In the genomic region with DNA sequence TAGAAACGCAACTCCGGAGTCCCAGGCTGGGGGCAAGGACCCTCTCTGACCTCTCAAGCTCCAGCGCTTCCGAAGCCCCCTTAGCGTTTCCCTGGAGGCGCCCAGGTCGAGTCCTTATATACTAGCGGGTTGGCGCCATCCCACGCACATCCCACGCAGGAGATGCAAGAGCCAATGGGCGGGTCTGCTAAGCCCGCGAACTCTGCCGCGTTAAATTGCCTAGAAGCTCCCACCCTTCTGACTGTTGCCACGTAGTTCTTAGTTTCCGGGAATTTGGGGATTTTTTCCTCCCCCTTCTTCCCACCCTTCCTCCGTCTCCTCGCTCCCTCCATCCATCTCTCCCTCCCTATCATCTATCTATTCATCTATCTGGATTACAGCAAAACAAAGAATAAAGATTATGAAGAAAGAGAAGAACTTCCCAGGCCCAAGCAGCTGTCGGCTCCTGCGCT, we compare ENCODE assay signal across 8 cellular contexts. TPM values are rescaled to one million over a fixed set of nuclear protein-coding genes. Genes with fewer than 3 reads are reported as not detected.
A peak's percentile ranks its signal among the peaks of the same experiment; 100 is the strongest.
DNase-seq lines count a peak whose midpoint lies in the region; ATAC-seq, FAIRE-seq and TF ChIP-seq lines count a peak whose summit lies in the region.

A gene with protein sequence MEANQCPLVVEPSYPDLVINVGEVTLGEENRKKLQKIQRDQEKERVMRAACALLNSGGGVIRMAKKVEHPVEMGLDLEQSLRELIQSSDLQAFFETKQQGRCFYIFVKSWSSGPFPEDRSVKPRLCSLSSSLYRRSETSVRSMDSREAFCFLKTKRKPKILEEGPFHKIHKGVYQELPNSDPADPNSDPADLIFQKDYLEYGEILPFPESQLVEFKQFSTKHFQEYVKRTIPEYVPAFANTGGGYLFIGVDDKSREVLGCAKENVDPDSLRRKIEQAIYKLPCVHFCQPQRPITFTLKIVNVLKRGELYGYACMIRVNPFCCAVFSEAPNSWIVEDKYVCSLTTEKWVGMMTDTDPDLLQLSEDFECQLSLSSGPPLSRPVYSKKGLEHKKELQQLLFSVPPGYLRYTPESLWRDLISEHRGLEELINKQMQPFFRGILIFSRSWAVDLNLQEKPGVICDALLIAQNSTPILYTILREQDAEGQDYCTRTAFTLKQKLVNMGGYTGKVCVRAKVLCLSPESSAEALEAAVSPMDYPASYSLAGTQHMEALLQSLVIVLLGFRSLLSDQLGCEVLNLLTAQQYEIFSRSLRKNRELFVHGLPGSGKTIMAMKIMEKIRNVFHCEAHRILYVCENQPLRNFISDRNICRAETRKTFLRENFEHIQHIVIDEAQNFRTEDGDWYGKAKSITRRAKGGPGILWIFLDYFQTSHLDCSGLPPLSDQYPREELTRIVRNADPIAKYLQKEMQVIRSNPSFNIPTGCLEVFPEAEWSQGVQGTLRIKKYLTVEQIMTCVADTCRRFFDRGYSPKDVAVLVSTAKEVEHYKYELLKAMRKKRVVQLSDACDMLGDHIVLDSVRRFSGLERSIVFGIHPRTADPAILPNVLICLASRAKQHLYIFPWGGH (minus strand): TSS at position 90 of the 452 bp plus-strand sequence. CDS start 9,814 bp downstream, outside the sequence.

- no peak within 1 kb of the TSS for H2AK5ac ChIP-seq in H1 (ENCODE audit: low read depth, low read length)

- H3K4me1 Mint-ChIP-seq in HFFc6 (ENCODE audit: low read depth), result peaks cover 49% of the 10 kb centered on the region
- H3K4me1 Mint-ChIP-seq in activated CD8-positive, alpha-beta memory T cell treated with anti-CD3 and anti-CD28 coated beads, Interleukin-2, amount 10 ng/mL, durations not matched to agents 7 days and 5 days, result peaks cover 56% of the 10 kb centered on the region

- no peak within 1 kb of the TSS for H3K23ac ChIP-seq in H1 (ENCODE audit: insufficient read length)

- peak within 1 kb of the TSS; percentile 82 to 88 for H3K4me2 ChIP-seq in H1 (ENCODE audit: insufficient read depth in 1 of 2, low read depth in 2 of 2, low read length in 2 of 2)

- H4K5ac ChIP-seq in H1 (ENCODE audit: insufficient read length, low read depth, low read length), result no peak within 1 kb of the TSS

- H3K9me3 ChIP-seq in H1 (ENCODE audit: insufficient read depth in 2 of 2, low read depth in 1 of 2, low read length in 1 of 2), result no peaks in the 10 kb centered on the region

- H4K91ac ChIP-seq in H1 (replicated peaks; ENCODE audit: insufficient read length, low read length), result no peak within 1 kb of the TSS

- H3K79me1 ChIP-seq in H1 (ENCODE audit: low read depth, low read length), result no peaks in the 10 kb centered on the region

- CTCF ChIA-PET in activated CD8-positive, alpha-beta memory T cell treated with anti-CD3 and anti-CD28 coated beads, Interleukin-2, amount 10 ng/mL, durations not matched to agents 7 days and 5 days (lab: Charles Lee), result interaction anchor here (0.8 to 2.0 kb wide), 5 partner anchors 60 to 166 kb away, joined by 3 to 5 read pairs (median 4); a partner anchor contains a TSS
- CTCF ChIA-PET in H1 (lab: Charles Lee; ENCODE audit: partially characterized antibody), result interaction anchor here (1.0 kb wide), 1 partner anchor 61 kb away, joined by 3 read pairs; no protein-coding TSS in a partner anchor

- no peak within 1 kb of the TSS for H3K4ac ChIP-seq in H1 (replicated peaks; ENCODE audit: insufficient read length, low read depth, low read length)

- H3K9me3 Mint-ChIP-seq in HFFc6, result peaks cover 17% of the 10 kb centered on the region
- H3K9me3 Mint-ChIP-seq in activated CD8-positive, alpha-beta memory T cell treated with anti-CD3 and anti-CD28 coated beads, Interleukin-2, amount 10 ng/mL, durations not matched to agents 7 days and 5 days (ENCODE audit: low read depth), result peaks cover 5% of the 10 kb centered on the region

- 2% methylated on average over 18 of the region's 22 CpGs; no CpG with 5 or more reads in 1 of the 2 experiments for WGBS in H1 (ENCODE audit: extremely low coverage in 1 of 2, insufficient coverage in 1 of 2, insufficient read length in 1 of 2, insufficient replicate concordance in 2 of 2, low coverage in 1 of 2, low lambda C conversion rate in 2 of 2, missing lambda C conversion rate in 1 of 2), 2 experiments

- TF ChIP-seq CTCF in HFFc6 (IDR thresholded peaks at IDR 0.05) (no peak), H1 (IDR thresholded peaks at IDR 0.05; ENCODE audit: control extremely low read depth in 1 of 3, insufficient read depth in 1 of 3, low read depth in 1 of 3, low read length in 3 of 3) (no peak)

- H3K79me2 ChIP-seq in H1 (ENCODE audit: control insufficient read depth in 1 of 2, insufficient read depth in 2 of 2, low read length in 2 of 2), result no peaks in the 10 kb centered on the region

- TF ChIP-seq EP300 in H1 (IDR thresholded peaks at IDR 0.05; ENCODE audit: borderline replicate concordance in 1 of 2, low read depth in 2 of 2, low read length in 2 of 2), result no peak

- no peak within 1 kb of the TSS for H2AFZ ChIP-seq in H1 (ENCODE audit: low read length)

- peaks cover 0 to 4% (median 3%) of the 10 kb centered on the region in 4 experiments; a peak in 4 of 7 replicates for H3K4me1 ChIP-seq in H1 (replicated peaks in 1 of 4; ENCODE audit: control insufficient read depth in 3 of 4, insufficient read depth in 4 of 4, low read length in 3 of 4)

- H2BK20ac ChIP-seq in H1 (ENCODE audit: low read length), result no peak within 1 kb of the TSS

- no peaks in the 10 kb centered on the region for H3K36me3 ChIP-seq in H1 (ENCODE audit: control insufficient read depth in 2 of 4, insufficient read depth in 4 of 4, low read length in 3 of 4)

- H2BK12ac ChIP-seq in H1 (ENCODE audit: low read depth, low read length), result no peak within 1 kb of the TSS

- POLR2A ChIA-PET in H1 (lab: Charles Lee; ENCODE audit: partially characterized antibody), result interaction anchor here (1.2 to 1.3 kb wide), 2 partner anchors 19 to 113 kb away, joined by 3 read pairs; no protein-coding TSS in a partner anchor

- H3K36me3 Mint-ChIP-seq in HFFc6 (ENCODE audit: low read depth), result peaks cover 30% of the 10 kb centered on the region
- H3K36me3 Mint-ChIP-seq in activated CD8-positive, alpha-beta memory T cell treated with anti-CD3 and anti-CD28 coated beads, Interleukin-2, amount 10 ng/mL, durations not matched to agents 7 days and 5 days, result peaks cover 38% of the 10 kb centered on the region

- no peak within 1 kb of the TSS for H2BK120ac ChIP-seq in H1 (replicated peaks; ENCODE audit: low read depth, low read length)

- no peak within 1 kb of the TSS for H3K18ac ChIP-seq in H1 (ENCODE audit: extremely low read depth, low read length)

- peak; percentile 37 for DNase-seq in DMS 273 treated with DMSO at 0.1 percent for 48 hours (lab: John Stamatoyannopoulos, UW)
- DNase-seq in HFFc6, result peak; percentile 91
- peak; percentile 79 for DNase-seq in NCI-H526 treated with DMSO at 0.1 percent for 48 hours (lab: John Stamatoyannopoulos, UW)
- DNase-seq in activated CD8-positive, alpha-beta memory T cell treated with anti-CD3 and anti-CD28 coated beads, Interleukin-2, amount 10 ng/mL, durations not matched to agents 7 days and 5 days, result peak; percentile 92
- peak in 1 of 2 experiments; percentile 59 for DNase-seq in H1 (ENCODE audit: low read depth in 1 of 2, low spot score in 2 of 2)
- peak; percentile 94 for DNase-seq in mesenteric fat pad (ENCODE audit: low spot score)
- peak; percentile 76 for DNase-seq in stimulated activated CD8-positive, alpha-beta memory T cell treated with anti-CD3 and anti-CD28 coated beads, Interleukin-15, amount 100 ng/mL, for 24 hours (ENCODE audit: low read depth)

- H2BK15ac ChIP-seq in H1 (ENCODE audit: low read length), result no peak within 1 kb of the TSS

- no peak within 1 kb of the TSS for H2BK5ac ChIP-seq in H1 (ENCODE audit: low read depth, low read length)

- no peak for TF ChIP-seq RAD21 in H1 (IDR thresholded peaks at IDR 0.05 in 1 of 2, conservative IDR thresholded peaks at IDR 0.05 in 1 of 2; ENCODE audit: low read depth in 2 of 2, low read length in 2 of 2)

- H3K27ac ChIP-seq in H1 (ENCODE audit: low read depth, low read length), result no peak within 1 kb of the TSS

- peak within 1 kb of the TSS; percentile 30 to 62 (median 51); a peak in 7 of 8 replicates for H3K4me3 ChIP-seq in H1 (ENCODE audit: extremely low read depth in 1 of 4, insufficient read depth in 2 of 4, low read depth in 3 of 4, low read length in 4 of 4)

- peak; percentile 84 for ATAC-seq in activated CD8-positive, alpha-beta memory T cell treated with anti-CD3 and anti-CD28 coated beads, Interleukin-2, amount 10 ng/mL, durations not matched to agents 7 days and 5 days
- ATAC-seq in HG03469 (IDR thresholded peaks at IDR 0.05; ENCODE audit: unreplicated experiment), result no peak

- no peak within 1 kb of the TSS for H4K8ac ChIP-seq in H1 (ENCODE audit: extremely low read depth, insufficient read depth, low read length)

- no peak for TF ChIP-seq POLR2A in H1 (IDR thresholded peaks at IDR 0.05; ENCODE audit: control extremely low read depth in 1 of 2, low read depth in 2 of 2, low read length in 2 of 2)

- H3K4me3 Mint-ChIP-seq in HFFc6, result peak within 1 kb of the TSS; percentile 97
- peak within 1 kb of the TSS; percentile 96 for H3K4me3 Mint-ChIP-seq in activated CD8-positive, alpha-beta memory T cell treated with anti-CD3 and anti-CD28 coated beads, Interleukin-2, amount 10 ng/mL, durations not matched to agents 7 days and 5 days

- H3K27me3 ChIP-seq in H1 (replicated peaks in 1 of 4; ENCODE audit: control insufficient read depth in 3 of 4, extremely low read depth in 1 of 4, insufficient read depth in 3 of 4, low read length in 3 of 4), result peaks cover 39 to 75% (median 51%) of the 10 kb centered on the region in 4 experiments

- H3K14ac ChIP-seq in H1 (ENCODE audit: insufficient read length), result no peak within 1 kb of the TSS

- FAIRE-seq in H1 (lab: Jason Lieb, UNC), result no peak

- H3K23me2 ChIP-seq in H1 (ENCODE audit: low read depth, low read length), result peaks cover 9% of the 10 kb centered on the region; the same call in 1 of the 2 replicates

- no peak within 1 kb of the TSS for H3K9ac ChIP-seq in H1 (replicated peaks in 1 of 4; ENCODE audit: extremely low read depth in 1 of 4, low read depth in 3 of 4, low read length in 3 of 4)

- peaks cover 6% of the 10 kb centered on the region for H3K27me3 Mint-ChIP-seq in HFFc6 (ENCODE audit: insufficient read depth)
- H3K27me3 Mint-ChIP-seq in activated CD8-positive, alpha-beta memory T cell treated with anti-CD3 and anti-CD28 coated beads, Interleukin-2, amount 10 ng/mL, durations not matched to agents 7 days and 5 days, result no peaks in the 10 kb centered on the region

- H3K56ac ChIP-seq in H1 (replicated peaks; ENCODE audit: insufficient read length, low read depth, low read length), result no peak within 1 kb of the TSS

- H3K27ac Mint-ChIP-seq in HFFc6, result peak within 1 kb of the TSS; percentile 100
- H3K27ac Mint-ChIP-seq in activated CD8-positive, alpha-beta memory T cell treated with anti-CD3 and anti-CD28 coated beads, Interleukin-2, amount 10 ng/mL, durations not matched to agents 7 days and 5 days, result peak within 1 kb of the TSS; percentile 99

- H4K20me1 ChIP-seq in H1 (replicated peaks in 1 of 2; ENCODE audit: control insufficient read depth in 1 of 2, insufficient read depth in 2 of 2, low read length in 2 of 2), result no peaks in the 10 kb centered on the region

RNA-seq across cellular contexts. Expression of the gene that starts here (rescaled TPM):
- 10 to 100 TPM; 24.2 to 44.3 (median 37.9) TPM for total RNA-seq in HFFc6 (2021; fragmentation: NEBNext Ultra II Directional; extraction: Animal tissue kit (Norgen Biotek cat#: 25700))
- 10 to 100 TPM; 65.6 to 73.3 TPM for total RNA-seq in activated CD8-positive, alpha-beta memory T cell treated with anti-CD3 and anti-CD28 coated beads, Interleukin-2, amount 10 ng/mL, durations not matched to agents 7 days and 5 days
- total RNA-seq in H1 (2021; fragmentation: NEBNext Ultra II Directional; extraction: Animal tissue kit (Norgen Biotek cat#: 25700)), result 0.27 and 0.28 TPM in 2 replicates
- polyA plus RNA-seq in H1 (2011; rRNA removed), result 0.09 and 0.11 TPM in 2 replicates
- polyA plus RNA-seq in H1 (2011; cell fraction: cytosol; rRNA removed), result 0.12 TPM
- polyA plus RNA-seq in H1 (2011; cell fraction: nucleus; rRNA removed), result 0.04 TPM
- 0.19 to 0.31 TPM (median 0.22 TPM) in 4 replicates for polyA plus RNA-seq in H1 (2012, experiment 1 of 2)
- polyA plus RNA-seq in H1 (2012, experiment 2 of 2), result 0.03 TPM
- polyA plus RNA-seq in H1 (2013, experiment 1 of 2), result 0.10 TPM
- polyA plus RNA-seq in H1 (2013, experiment 2 of 2), result 0.07 TPM
- polyA minus RNA-seq in H1 (2011; rRNA and poly(A)+ RNA removed), result 0.09 and 0.34 TPM in 2 replicates
- not detected for polyA minus RNA-seq in H1 (2011; cell fraction: cytosol; rRNA and poly(A)+ RNA removed)
- not detected for polyA minus RNA-seq in H1 (2011; cell fraction: nucleus; rRNA and poly(A)+ RNA removed)
- total RNA-seq in mesenteric fat pad, result 54.7 TPM

Comparison
In these comparisons a context has a peak if more than half of its experiments do, and no peak if none do; other contexts are left out.
1. RNA of the gene that starts here (total RNA-seq): 65.6 to 73.3 TPM in activated CD8-positive, alpha-beta memory T cell treated with anti-CD3 and anti-CD28 coated beads, Interleukin-2, amount 10 ng/mL, durations not matched to agents 7 days and 5 days, 54.7 TPM in mesenteric fat pad (single experiment) and 24.2 to 44.3 TPM in HFFc6; 0.27 to 0.28 TPM in H1; every median in the first group is over 10 times any median in the second.